Comparison of ENCODE assay signal across 23 cellular contexts in the genomic region with DNA sequence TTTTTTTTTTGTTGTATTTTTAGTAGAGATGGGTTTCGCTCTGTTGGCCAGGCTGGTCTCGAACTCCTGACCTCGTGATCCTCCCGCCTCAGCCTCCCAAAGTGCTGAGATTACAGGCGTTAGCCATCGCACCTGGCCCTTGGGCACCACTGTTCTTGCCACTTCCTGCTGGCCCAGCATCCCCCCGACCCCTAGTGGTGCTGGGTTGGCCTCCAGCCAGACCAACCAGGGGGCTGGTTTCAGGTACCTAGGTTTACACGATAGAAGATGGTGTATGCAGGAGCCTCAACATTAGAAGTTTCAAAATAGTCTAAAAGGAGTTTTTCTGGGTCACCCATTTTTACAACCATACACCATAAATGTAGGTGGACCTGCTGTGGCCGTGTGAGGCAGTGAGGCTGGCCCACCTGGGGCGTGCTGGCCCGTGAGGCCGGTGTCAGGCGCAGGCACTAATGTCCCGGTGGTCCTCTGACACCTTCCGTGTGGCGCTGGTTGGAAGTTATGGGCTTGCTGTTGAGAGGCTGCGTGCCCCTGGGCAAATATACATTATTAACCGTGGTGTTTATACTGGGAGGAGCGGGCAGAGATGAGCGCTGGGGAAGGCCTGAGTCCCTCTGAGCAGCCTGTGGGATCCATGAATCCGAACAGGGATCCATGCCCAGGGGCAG.
"Had no signal": no experiment of that assay in that cellular context is flagged by ENCODE, and none has a peak within 500 bp of the region (broad histone marks: within the 10 kb centered on the region; RNA-seq: fewer than 3 reads in every experiment).

No MANE protein-coding gene starts in this region.

- H3K27me3 ChIP-seq: hepatocyte, transverse colon had no signal

- FAIRE-seq: bronchial epithelial cell, small intestine, urothelium cell line had no signal

- H3K36me3 ChIP-seq: left ventricle myocardium inferior, transverse colon had no signal

- H3K4me2 ChIP-seq: hepatocyte had no signal

- H3K4me1 ChIP-seq: transverse colon had no signal

- ATAC-seq: activated CD4-positive, CD25-positive, alpha-beta regulatory T cell treated with anti-CD3 and anti-CD28 coated beads, Interleukin-2, amount 50 U/mL, for 24 hours; natural killer cell; sciatic nerve; stimulated activated naive B cell treated with anti-CD40 and anti-IgM and Interleukin-4, amounts not matched to agents 10 μg/mL and 1 μg/mL and 100 μg/mL, for 72 hours had no signal

- H3K79me2 ChIP-seq: hepatocyte had no signal

- H3K9me3 ChIP-seq: left ventricle myocardium inferior, transverse colon had no signal

- H3K27ac ChIP-seq: hepatocyte, left ventricle myocardium inferior, transverse colon, VCaP had no signal

- H2AFZ ChIP-seq: hepatocyte had no signal

- DNase-seq: activated CD4-positive, alpha-beta memory T cell treated with anti-CD3 and anti-CD28 coated beads, Interleukin-2, amount 10 ng/mL, durations not matched to agents 7 days and 5 days; activated CD4-positive, alpha-beta T cell treated with anti-CD3 and anti-CD28 coated beads, Interleukin-2, amount 10 ng/mL, durations not matched to agents 24 days and 14 days; activated effector memory CD4-positive, alpha-beta T cell treated with anti-CD3 and anti-CD28 coated beads, Interleukin-2, amount 50 U/mL, for 16 hours; activated naive CD4-positive, alpha-beta T cell treated with anti-CD3 and anti-CD28 coated beads, Interleukin-2, amount 10 ng/mL, durations not matched to agents 7 days and 5 days; amygdala; cerebellar nuclear complex; cortex of kidney; foreskin melanocyte; immature natural killer cell; kidney glomerular epithelial cell; left ventricle myocardium inferior; mammary epithelial cell; natural killer cell; small intestine; stimulated activated CD4-positive, alpha-beta T cell treated with anti-CD3 and anti-CD28 coated beads, Interleukin-15, amount 100 ng/mL, for 24 hours; stimulated activated naive B cell treated with anti-CD40 and anti-IgM and Interleukin-4, amounts not matched to agents 10 μg/mL and 1 μg/mL and 100 μg/mL, for 72 hours; transverse colon had no signal

- H3K4me3 ChIP-seq: hepatocyte, left ventricle myocardium inferior, transverse colon had no signal
